10 cellular contexts compared by ENCODE assay signal in the genomic region with DNA sequence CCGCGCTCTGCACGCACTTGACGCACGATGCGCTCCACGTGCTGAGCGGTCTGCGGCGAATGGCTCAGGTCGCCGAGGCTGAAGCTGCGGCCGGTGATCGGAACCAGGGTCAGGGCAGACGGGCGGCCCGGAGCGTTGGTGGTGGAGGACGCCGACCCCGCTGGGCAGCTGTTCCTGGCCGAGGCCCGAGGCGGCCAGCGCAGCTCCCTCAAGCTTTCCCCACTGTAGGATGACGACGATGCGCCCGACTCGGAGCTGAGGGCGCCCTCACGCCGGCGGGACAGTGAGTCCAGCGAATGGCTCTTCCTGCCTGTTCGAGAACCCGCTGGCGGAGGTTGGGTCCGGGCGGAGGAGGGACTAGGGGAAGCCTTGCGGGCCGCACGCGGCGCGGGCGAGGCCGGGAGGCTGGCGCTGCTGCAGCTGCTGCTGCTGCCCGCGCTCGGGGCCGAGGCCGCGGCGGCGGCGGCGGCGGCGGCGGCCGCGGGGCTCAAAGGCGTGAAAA. TPM values are rescaled to one million over a fixed set of nuclear protein-coding genes. Genes with fewer than 3 reads are reported as not detected.
DNase-seq lines count a peak whose midpoint lies in the region; ATAC-seq and TF ChIP-seq lines count a peak whose summit lies in the region.
"Had no signal": no experiment of that assay in that cellular context is flagged by ENCODE, and none has a peak within 500 bp of the region (broad histone marks: within the 10 kb centered on the region; RNA-seq: fewer than 3 reads in every experiment).

No MANE protein-coding gene starts in this region.

- no peaks in the 10 kb centered on the region for H3K36me3 ChIP-seq in ovary
- H3K36me3 ChIP-seq in aorta (ENCODE audit: control insufficient read depth in 1 of 2, insufficient read depth in 2 of 2, low read length in 1 of 2): no peaks in the 10 kb centered on the region

- no peaks in the 10 kb centered on the region for H3K36me3 Mint-ChIP-seq in activated naive CD8-positive, alpha-beta T cell treated with anti-CD3 and anti-CD28 coated beads, Interleukin-2, amount 10 ng/mL, durations not matched to agents 7 days and 5 days

- H3K4me1 ChIP-seq in right cardiac atrium (ENCODE audit: control insufficient read depth, insufficient read depth, low read length): peaks cover 3% of the 10 kb centered on the region
- H3K4me1 ChIP-seq in ovary (ENCODE audit: insufficient read depth): peaks cover 14% of the 10 kb centered on the region
- no peaks in the 10 kb centered on the region for H3K4me1 ChIP-seq in aorta (ENCODE audit: control insufficient read depth in 1 of 2, insufficient read depth in 2 of 2, low read length in 2 of 2)

- H3K4me3 ChIP-seq in right cardiac atrium (ENCODE audit: low read length) (peak overlapping the region; percentile 40), ovary (peak overlapping the region; percentile 33), aorta (ENCODE audit: low read length in 2 of 2) (peak overlapping the region in 1 of 2 donors; percentile 38)

- no peak for ATAC-seq in right cardiac atrium
- no peak for ATAC-seq in left ventricle myocardium superior
- no peak for ATAC-seq in activated naive CD8-positive, alpha-beta T cell treated with anti-CD3 and anti-CD28 coated beads, Interleukin-2, amount 10 ng/mL, durations not matched to agents 7 days and 5 days (ENCODE audit: low read depth)
- ATAC-seq in aorta (ENCODE audit: low FRiP score): peak; percentile 9
- no peak for ATAC-seq in GM18861 (IDR thresholded peaks at IDR 0.05; ENCODE audit: unreplicated experiment)

- TF ChIP-seq CTCF in ovary (IDR thresholded peaks at IDR 0.05): no peak

- peaks cover 8% of the 10 kb centered on the region for H3K4me1 Mint-ChIP-seq in activated naive CD8-positive, alpha-beta T cell treated with anti-CD3 and anti-CD28 coated beads, Interleukin-2, amount 10 ng/mL, durations not matched to agents 7 days and 5 days

- no peak for DNase-seq in right cardiac atrium
- DNase-seq in left ventricle myocardium superior: no peak
- no peak for DNase-seq in activated naive CD8-positive, alpha-beta T cell treated with anti-CD3 and anti-CD28 coated beads, Interleukin-2, amount 10 ng/mL, durations not matched to agents 7 days and 5 days
- no peak for DNase-seq in ovary
- no peak for DNase-seq in aorta
- no peak for DNase-seq in NCI-H82 treated with DMSO at 0.1 percent for 48 hours (lab: John Stamatoyannopoulos, UW; ENCODE audit: unreplicated experiment)
- DNase-seq in EL: no peak

- H3K27me3 ChIP-seq in right cardiac atrium (ENCODE audit: control insufficient read depth, insufficient read depth) (no peaks in the 10 kb centered on the region), ovary (peaks cover 3% of the 10 kb centered on the region), aorta (ENCODE audit: control insufficient read depth in 1 of 2, insufficient read depth in 2 of 2, low read length in 1 of 2) (no peaks in the 10 kb centered on the region)

- WGBS in right cardiac atrium: 20% methylated on average over 66 of the region's 66 CpGs
- WGBS in ovary, 3 donors: 27 to 43% (median 38%) methylated on average over 64 to 66 of the region's 66 CpGs
- WGBS in aorta, 2 donors: 30 to 40% methylated on average over 59 to 66 of the region's 66 CpGs

- H3K9me3 ChIP-seq in right cardiac atrium (ENCODE audit: control insufficient read depth, low read length): no peaks in the 10 kb centered on the region
- no peaks in the 10 kb centered on the region for H3K9me3 ChIP-seq in ovary
- H3K9me3 ChIP-seq in aorta (ENCODE audit: control insufficient read depth, low read length): no peaks in the 10 kb centered on the region

- H3K9me3 Mint-ChIP-seq in activated naive CD8-positive, alpha-beta T cell treated with anti-CD3 and anti-CD28 coated beads, Interleukin-2, amount 10 ng/mL, durations not matched to agents 7 days and 5 days: no peaks in the 10 kb centered on the region

- no peak for TF ChIP-seq POLR2A in ovary (IDR thresholded peaks at IDR 0.05)

- POLR2A ChIA-PET in activated naive CD8-positive, alpha-beta T cell treated with anti-CD3 and anti-CD28 coated beads, Interleukin-2, amount 10 ng/mL, durations not matched to agents 7 days and 5 days (lab: Charles Lee): no interaction called here

- TF ChIP-seq EP300 in ovary (IDR thresholded peaks at IDR 0.05): no peak

- H3K27ac ChIP-seq in right cardiac atrium (ENCODE audit: low read length) (no peak overlapping the region), ovary (no peak overlapping the region), aorta (ENCODE audit: low read depth in 1 of 2, low read length in 2 of 2) (no peak overlapping the region)
- H3K27ac ChIP-seq: RWPE1 had no signal

- H3K4me3 Mint-ChIP-seq in activated naive CD8-positive, alpha-beta T cell treated with anti-CD3 and anti-CD28 coated beads, Interleukin-2, amount 10 ng/mL, durations not matched to agents 7 days and 5 days: peak overlapping the region; percentile 35

- intact Hi-C loops in right cardiac atrium (cut with DNase I) (no loop called here), left ventricle myocardium superior (cut with micrococcal nuclease) (no loop called here), ovary (cut with DNase I) (loop anchor here in 2 of 4 donors (5.0 to 10.0 kb wide), 2 partner anchors 328 to 330 kb away; no protein-coding TSS in a partner anchor), aorta (cut with DNase I) (no loop called here)

- no peak overlapping the region for H3K27ac Mint-ChIP-seq in activated naive CD8-positive, alpha-beta T cell treated with anti-CD3 and anti-CD28 coated beads, Interleukin-2, amount 10 ng/mL, durations not matched to agents 7 days and 5 days

- H3K27me3 Mint-ChIP-seq in activated naive CD8-positive, alpha-beta T cell treated with anti-CD3 and anti-CD28 coated beads, Interleukin-2, amount 10 ng/mL, durations not matched to agents 7 days and 5 days: peaks cover 81% of the 10 kb centered on the region

RNA-seq across cellular contexts. Expression of gene CCDC177, which starts 2.0 kb away (rescaled TPM):
- not detected for total RNA-seq in right cardiac atrium
- not detected for polyA plus RNA-seq in right cardiac atrium
- total RNA-seq in left ventricle myocardium superior: not detected
- total RNA-seq in activated naive CD8-positive, alpha-beta T cell treated with anti-CD3 and anti-CD28 coated beads, Interleukin-2, amount 10 ng/mL, durations not matched to agents 7 days and 5 days: not detected
- not detected for total RNA-seq in ovary
- under 1 TPM in 1 of 2 donors, not detected in 1; 0.04 TPM for polyA plus RNA-seq in ovary
- total RNA-seq in aorta: not detected
- polyA plus RNA-seq in aorta: not detected
- total RNA-seq: HT-29 had no signal

RNA-seq across cellular contexts. Expression of gene SUSD6, which starts 38.7 kb away (rescaled TPM):
- total RNA-seq in right cardiac atrium: 10 to 100 TPM; 16.5 to 25.9 (median 22.1) TPM
- polyA plus RNA-seq in right cardiac atrium: 9.1 TPM
- total RNA-seq in left ventricle myocardium superior: 21.4 TPM
- total RNA-seq in activated naive CD8-positive, alpha-beta T cell treated with anti-CD3 and anti-CD28 coated beads, Interleukin-2, amount 10 ng/mL, durations not matched to agents 7 days and 5 days: 10 to 100 TPM; 42.9 to 44.5 TPM
- 10 to 100 TPM; 18.0 to 35.3 (median 29.9) TPM for total RNA-seq in ovary
- polyA plus RNA-seq in ovary: 10 to 100 TPM; 12.6 to 20.3 TPM
- 10 to 100 TPM; 51.3 to 59.9 TPM for total RNA-seq in aorta
- 10 to 100 TPM in 1 of 2 donors, 1 to 10 TPM in 1; 7.4 to 16.1 TPM for polyA plus RNA-seq in aorta
